8 cellular contexts compared by ENCODE assay signal in genomic region chr2:218710687-218711549, GRCh38. TPM values are rescaled to one million over a fixed set of nuclear protein-coding genes. Genes with fewer than 3 reads are reported as not detected.
DNase-seq lines count a peak whose midpoint lies in the region; ATAC-seq and TF ChIP-seq lines count a peak whose summit lies in the region.

Gene TTLL4, plus strand, starts transcription at chr2:218710835. Its CDS starts 26,842 bp downstream, at chr2:218737677.

- H3K4me3 Mint-ChIP-seq in activated CD4-positive, alpha-beta T cell treated with anti-CD3 and anti-CD28 coated beads, Interleukin-2, amount 10 ng/mL, durations not matched to agents 24 days and 14 days, result peak within 1 kb of the TSS; percentile 94

- TF ChIP-seq CTCF in coronary artery (IDR thresholded peaks at IDR 0.05), result peak; percentile 77

- H3K27me3 Mint-ChIP-seq in activated CD4-positive, alpha-beta T cell treated with anti-CD3 and anti-CD28 coated beads, Interleukin-2, amount 10 ng/mL, durations not matched to agents 24 days and 14 days, result peaks cover 3% of the 10 kb centered on the region

- H3K4me1 Mint-ChIP-seq in activated CD4-positive, alpha-beta T cell treated with anti-CD3 and anti-CD28 coated beads, Interleukin-2, amount 10 ng/mL, durations not matched to agents 24 days and 14 days, result peaks cover 18% of the 10 kb centered on the region

- H3K9me3 Mint-ChIP-seq in activated CD4-positive, alpha-beta T cell treated with anti-CD3 and anti-CD28 coated beads, Interleukin-2, amount 10 ng/mL, durations not matched to agents 24 days and 14 days, result no peaks in the 10 kb centered on the region

- H3K36me3 Mint-ChIP-seq in activated CD4-positive, alpha-beta T cell treated with anti-CD3 and anti-CD28 coated beads, Interleukin-2, amount 10 ng/mL, durations not matched to agents 24 days and 14 days (ENCODE audit: low read depth), result peaks cover 3% of the 10 kb centered on the region

- intact Hi-C loops in activated CD4-positive, alpha-beta T cell treated with anti-CD3 and anti-CD28 coated beads, Interleukin-2, amount 10 ng/mL, durations not matched to agents 24 days and 14 days (cut with micrococcal nuclease), result loop anchor here (1.0 to 5.0 kb wide), 9 partner anchors 39 to 468 kb away; partner anchors contain the start of genes AAMP, BCS1L, CNOT9 and PNKD

- H3K4me3 ChIP-seq in coronary artery, result peak within 1 kb of the TSS; percentile 87

- DNase-seq in C1 segment of cervical spinal cord (lab: John Stamatoyannopoulos, UW), result peak; percentile 79 to 98 (median 97)
- DNase-seq in NCI-H526 treated with DMSO at 0.1 percent for 48 hours (lab: John Stamatoyannopoulos, UW), result peak; percentile 91
- peak; percentile 100 for DNase-seq in activated CD4-positive, alpha-beta T cell treated with anti-CD3 and anti-CD28 coated beads, Interleukin-2, amount 10 ng/mL, durations not matched to agents 24 days and 14 days
- DNase-seq in coronary artery (ENCODE audit: low spot score), result peak; percentile 98
- DNase-seq in left kidney (ENCODE audit: low read depth, low spot score), result peak; percentile 99
- DNase-seq in stimulated activated CD4-positive, alpha-beta T cell treated with anti-CD3 and anti-CD28 coated beads, Interleukin-2, amount 100 ng/mL, for 24 hours, result peak; percentile 98

- peak within 1 kb of the TSS; percentile 92 to 95 for H3K27ac ChIP-seq in coronary artery

- ATAC-seq in GM19328 (IDR thresholded peaks at IDR 0.05; ENCODE audit: unreplicated experiment), result peak; percentile 82
- peak; percentile 89 for ATAC-seq in HG03520 (IDR thresholded peaks at IDR 0.05; ENCODE audit: unreplicated experiment)

- H3K27ac Mint-ChIP-seq in activated CD4-positive, alpha-beta T cell treated with anti-CD3 and anti-CD28 coated beads, Interleukin-2, amount 10 ng/mL, durations not matched to agents 24 days and 14 days, result peak within 1 kb of the TSS; percentile 85

RNA-seq across cellular contexts. Expression of gene TTLL4, which starts in this region (rescaled TPM):
- total RNA-seq in activated CD4-positive, alpha-beta T cell treated with anti-CD3 and anti-CD28 coated beads, Interleukin-2, amount 10 ng/mL, durations not matched to agents 24 days and 14 days, result 66.1 and 71.2 TPM in 2 replicates

Comparison
In these comparisons a context has a peak if more than half of its experiments do, and no peak if none do; other contexts are left out.
1. Peak in every context shown above with its lines: DNase-seq, ATAC-seq, H3K4me3 ChIP-seq and H3K27ac ChIP-seq.